ENCODE assay signal across 17 cellular contexts in the genomic region with DNA sequence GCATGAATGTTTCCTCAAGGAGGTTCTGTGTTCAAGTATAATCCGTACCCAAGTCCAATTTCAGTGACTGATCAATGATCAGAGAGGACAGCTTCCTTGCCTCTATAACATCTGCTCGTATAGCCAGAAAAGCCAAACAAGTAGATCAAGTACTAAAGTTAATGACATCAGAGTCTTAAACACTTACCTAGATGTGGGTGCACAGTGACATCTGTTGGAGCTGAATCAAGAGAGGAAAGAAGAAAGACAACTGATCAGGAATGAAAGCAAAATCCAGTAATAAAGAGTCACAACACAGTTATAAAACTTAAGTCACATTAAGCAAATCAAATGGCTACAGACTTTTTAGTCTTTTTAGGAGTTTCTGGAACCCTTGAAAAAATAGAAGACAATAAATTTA.
DNase-seq lines count a peak whose midpoint lies in the region; ATAC-seq and TF ChIP-seq lines count a peak whose summit lies in the region.
"Had no signal": no experiment of that assay in that cellular context is flagged by ENCODE, and none has a peak within 500 bp of the region (broad histone marks: within the 10 kb centered on the region; RNA-seq: fewer than 3 reads in every experiment).

No MANE protein-coding gene starts in this region.

- H3K27me3 Mint-ChIP-seq in naive thymus-derived CD4-positive, alpha-beta T cell, result peaks cover 0 to 13% (median 5%) of the 10 kb centered on the region in 5 donors

- H3K36me3 Mint-ChIP-seq in naive thymus-derived CD4-positive, alpha-beta T cell, result no peaks in the 10 kb centered on the region

- H3K27ac ChIP-seq in foreskin keratinocyte, result no peak overlapping the region
- H3K27ac ChIP-seq in naive thymus-derived CD4-positive, alpha-beta T cell (ENCODE audit: low read depth, low read length), result no peak overlapping the region
- H3K27ac ChIP-seq: body of pancreas, tibial artery had no signal

- H3K4me1 Mint-ChIP-seq in naive thymus-derived CD4-positive, alpha-beta T cell, result no peaks in the 10 kb centered on the region

- CTCF ChIA-PET in naive thymus-derived CD4-positive, alpha-beta T cell (lab: Charles Lee), result no interaction called here

- H3K9me3 ChIP-seq in naive thymus-derived CD4-positive, alpha-beta T cell (ENCODE audit: control insufficient read depth in 2 of 3, low read length in 3 of 3), result no peaks in the 10 kb centered on the region
- H3K9me3 ChIP-seq: body of pancreas, HAP-1, tibial artery had no signal

- H3K27ac Mint-ChIP-seq in naive thymus-derived CD4-positive, alpha-beta T cell, result no peak overlapping the region
- H3K27ac Mint-ChIP-seq: activated T-helper 1 cell treated with anti-CD3 and anti-CD28 coated beads, Interleukin-12 subunit alpha, Interleukin-12 subunit beta, Interleukin-2, Interleukin-4 antibody, amounts not matched to agents 30 ng/mL and 10 ng/mL and 1 ng/mL, durations not matched to agents 14 hours and 24 hours and 36 hours had no signal

- no peak overlapping the region for H3K4me3 Mint-ChIP-seq in naive thymus-derived CD4-positive, alpha-beta T cell
- H3K4me3 Mint-ChIP-seq: activated T-helper 1 cell treated with anti-CD3 and anti-CD28 coated beads, Interleukin-12 subunit alpha, Interleukin-12 subunit beta, Interleukin-2, Interleukin-4 antibody, amounts not matched to agents 30 ng/mL and 10 ng/mL and 1 ng/mL, durations not matched to agents 14 hours and 24 hours and 36 hours had no signal

- peak; percentile 48; the same call in 1 of the 2 replicates for TF ChIP-seq RAD21 in Ishikawa (IDR thresholded peaks at IDR 0.05; ENCODE audit: low read depth)

- peak; percentile 56 for TF ChIP-seq CTCF in foreskin keratinocyte (conservative IDR thresholded peaks at IDR 0.05)

- H3K27me3 ChIP-seq in foreskin keratinocyte, result no peaks in the 10 kb centered on the region
- no peaks in the 10 kb centered on the region for H3K27me3 ChIP-seq in naive thymus-derived CD4-positive, alpha-beta T cell (ENCODE audit: control insufficient read depth in 2 of 2, insufficient read depth in 2 of 2, low read length in 2 of 2)
- H3K27me3 ChIP-seq: body of pancreas, tibial artery had no signal

- POLR2A ChIA-PET in naive thymus-derived CD4-positive, alpha-beta T cell (lab: Charles Lee), result no interaction called here

- H3K9me3 Mint-ChIP-seq in naive thymus-derived CD4-positive, alpha-beta T cell, result peaks cover 0 to 2% (median 0%) of the 10 kb centered on the region in 11 donors
- H3K9me3 Mint-ChIP-seq: activated T-helper 1 cell treated with anti-CD3 and anti-CD28 coated beads, Interleukin-12 subunit alpha, Interleukin-12 subunit beta, Interleukin-2, Interleukin-4 antibody, amounts not matched to agents 30 ng/mL and 10 ng/mL and 1 ng/mL, durations not matched to agents 14 hours and 24 hours and 36 hours had no signal

- no peak overlapping the region for H3K4me3 ChIP-seq in naive thymus-derived CD4-positive, alpha-beta T cell (ENCODE audit: low read length)
- H3K4me3 ChIP-seq: body of pancreas, HAP-1, lung, tibial artery had no signal

- no peak for ATAC-seq in foreskin keratinocyte
- ATAC-seq in HG02885 (IDR thresholded peaks at IDR 0.05; ENCODE audit: poor library complexity, unreplicated experiment), result no peak
- ATAC-seq in naive thymus-derived CD4-positive, alpha-beta T cell, result no peak
- ATAC-seq: body of pancreas had no signal

- intact Hi-C loops in naive thymus-derived CD4-positive, alpha-beta T cell (cut with micrococcal nuclease), result no loop called here

- no peaks in the 10 kb centered on the region for H3K36me3 ChIP-seq in naive thymus-derived CD4-positive, alpha-beta T cell (ENCODE audit: control insufficient read depth in 2 of 3, insufficient read depth in 3 of 3, low read length in 3 of 3)
- H3K36me3 ChIP-seq: HAP-1, tibial artery had no signal

- no peaks in the 10 kb centered on the region for H3K4me1 ChIP-seq in foreskin keratinocyte
- H3K4me1 ChIP-seq in naive thymus-derived CD4-positive, alpha-beta T cell (ENCODE audit: control insufficient read depth in 2 of 2, insufficient read depth in 2 of 2, low read length in 2 of 2), result no peaks in the 10 kb centered on the region
- H3K4me1 ChIP-seq: body of pancreas, HAP-1, tibial artery had no signal

- no peak for TF ChIP-seq EP300 in Ishikawa (IDR thresholded peaks at IDR 0.05; ENCODE audit: borderline replicate concordance)

- DNase-seq in DMS 273 treated with DMSO at 0.1 percent for 48 hours (lab: John Stamatoyannopoulos, UW) (peak; percentile 21), SK-N-DZ (ENCODE audit: low spot score) (peak; percentile 5), foreskin keratinocyte (peak; percentile 7 to 26), HUDEP-2 (lab: John Stamatoyannopoulos, UW; ENCODE audit: unreplicated experiment in 76 of 76) (no peak), NCI-H774 (lab: John Stamatoyannopoulos, UW) (no peak)
- no peak for DNase-seq in naive thymus-derived CD4-positive, alpha-beta T cell
- DNase-seq: activated CD4-positive, CD25-positive, alpha-beta regulatory T cell treated with anti-CD3 and anti-CD28 coated beads, Interleukin-2, amount 50 U/mL, for 72 hours; body of pancreas; DMS153; nucleus accumbens; stimulated activated CD4-positive, alpha-beta T cell treated with anti-CD3 and anti-CD28 coated beads, Interleukin-15, amount 100 ng/mL, for 24 hours; tibial artery had no signal

TF ChIP-seq in Ishikawa, 13 proteins besides CTCF, POLR2A, EP300 and RAD21:
- TF ChIP-seq, protein P1, sequence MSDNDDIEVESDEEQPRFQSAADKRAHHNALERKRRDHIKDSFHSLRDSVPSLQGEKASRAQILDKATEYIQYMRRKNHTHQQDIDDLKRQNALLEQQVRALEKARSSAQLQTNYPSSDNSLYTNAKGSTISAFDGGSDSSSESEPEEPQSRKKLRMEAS (IDR thresholded peaks at IDR 0.05), result no peak
- no peak for TF ChIP-seq FOXM1 (IDR thresholded peaks at IDR 0.05; ENCODE audit: borderline replicate concordance, low read depth)
- TF ChIP-seq TEAD4 (IDR thresholded peaks at IDR 0.05), result no peak
TF ChIP-seq in Ishikawa: peak in this region for 0.

Comparison
In these comparisons a context has a peak if more than half of its experiments do, and no peak if none do; other contexts are left out.
1. DNase-seq: peak in DMS 273 treated with DMSO at 0.1 percent for 48 hours (single experiment), SK-N-DZ (single experiment) and foreskin keratinocyte (2 of 2); none in naive thymus-derived CD4-positive, alpha-beta T cell (0 of 9), HUDEP-2 (0 of 76) and NCI-H774 (single experiment).